In the genomic region with DNA sequence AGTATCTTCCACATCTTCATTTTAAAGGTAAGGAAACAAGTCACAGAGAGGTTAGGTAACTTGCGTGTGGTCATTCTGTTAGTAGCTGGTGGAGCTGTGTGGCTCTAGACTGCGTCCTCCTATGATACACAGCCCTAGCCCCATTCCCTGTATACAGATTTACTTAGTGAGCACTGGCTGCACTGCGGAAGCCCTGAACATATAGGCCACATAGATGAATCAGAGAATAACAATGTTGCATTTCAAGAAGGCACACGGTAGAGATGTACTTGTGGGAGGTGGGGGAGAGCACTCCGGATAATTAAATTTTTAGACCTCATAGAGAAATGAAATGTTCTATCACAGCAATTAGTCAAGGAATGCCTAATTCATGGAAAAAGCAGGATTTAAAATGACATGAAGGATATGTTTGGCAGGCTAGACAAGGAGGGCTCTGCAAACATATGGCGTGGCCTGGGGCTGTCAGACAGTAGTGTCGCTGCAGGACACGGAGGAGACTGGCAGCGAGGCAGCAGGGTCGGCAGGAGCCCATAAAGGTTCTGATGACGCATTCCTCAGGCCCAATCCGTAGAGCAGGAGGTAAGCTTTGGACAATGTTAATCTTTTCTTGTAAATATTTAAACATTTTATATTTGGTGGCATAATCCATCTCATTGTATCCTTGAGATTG, we compare ENCODE assay signal across 18 cellular contexts.
"Had no signal": no experiment of that assay in that cellular context is flagged by ENCODE, and none has a peak within 500 bp of the region (broad histone marks: within the 10 kb centered on the region; RNA-seq: fewer than 3 reads in every experiment).

No MANE protein-coding gene starts in this region.

- H3K27ac Mint-ChIP-seq: activated CD8-positive, alpha-beta memory T cell treated with anti-CD3 and anti-CD28 coated beads, Interleukin-2, amount 10 ng/mL, durations not matched to agents 7 days and 5 days; activated CD8-positive, alpha-beta T cell treated with anti-CD3 and anti-CD28 coated beads, Interleukin-2, amount 10 ng/mL, durations not matched to agents 7 days and 5 days; activated naive CD4-positive, alpha-beta T cell treated with anti-CD3 and anti-CD28 coated beads, Interleukin-2, amount 50 U/mL, for 24 hours; activated T-helper 2 cell treated with anti-CD3 and anti-CD28 coated beads, Interferon-gamma antibody, Interleukin-2, Interleukin-4, amounts not matched to agents 10 μg/mL and 5 μg/mL and 100 μg/mL, durations not matched to agents 14 hours and 24 hours and 36 hours; WTC11 had no signal

- H3K36me3 Mint-ChIP-seq: WTC11 had no signal

- H3K27me3 ChIP-seq: cardiac muscle cell, heart left ventricle, left lung, right atrium auricular region, transverse colon had no signal

- H3K4me3 Mint-ChIP-seq: activated CD8-positive, alpha-beta memory T cell treated with anti-CD3 and anti-CD28 coated beads, Interleukin-2, amount 10 ng/mL, durations not matched to agents 7 days and 5 days; activated CD8-positive, alpha-beta T cell treated with anti-CD3 and anti-CD28 coated beads, Interleukin-2, amount 10 ng/mL, durations not matched to agents 7 days and 5 days; activated naive CD4-positive, alpha-beta T cell treated with anti-CD3 and anti-CD28 coated beads, Interleukin-2, amount 50 U/mL, for 24 hours; neural crest cell; WTC11 had no signal

- H3K4me1 Mint-ChIP-seq: activated CD8-positive, alpha-beta memory T cell treated with anti-CD3 and anti-CD28 coated beads, Interleukin-2, amount 10 ng/mL, durations not matched to agents 7 days and 5 days; activated naive CD4-positive, alpha-beta T cell treated with anti-CD3 and anti-CD28 coated beads, Interleukin-2, amount 50 U/mL, for 24 hours had no signal

- H3K9me3 Mint-ChIP-seq: activated naive CD4-positive, alpha-beta T cell treated with anti-CD3 and anti-CD28 coated beads, Interleukin-2, amount 50 U/mL, for 24 hours; activated T-helper 2 cell treated with anti-CD3 and anti-CD28 coated beads, Interferon-gamma antibody, Interleukin-2, Interleukin-4, amounts not matched to agents 10 μg/mL and 5 μg/mL and 100 μg/mL, durations not matched to agents 14 hours and 24 hours and 36 hours; neural crest cell; WTC11 had no signal

- H3K9me3 ChIP-seq: heart left ventricle, left lung, lower lobe of right lung, right atrium auricular region, transverse colon had no signal

- H3K27ac ChIP-seq: cardiac muscle cell, heart left ventricle, lower lobe of right lung, right atrium auricular region, transverse colon had no signal

- H3K27me3 Mint-ChIP-seq: activated CD8-positive, alpha-beta memory T cell treated with anti-CD3 and anti-CD28 coated beads, Interleukin-2, amount 10 ng/mL, durations not matched to agents 7 days and 5 days; activated naive CD4-positive, alpha-beta T cell treated with anti-CD3 and anti-CD28 coated beads, Interleukin-2, amount 50 U/mL, for 24 hours had no signal

- H3K4me3 ChIP-seq: cardiac muscle cell, heart left ventricle, left lung, lower lobe of right lung, right atrium auricular region, transverse colon had no signal

- ATAC-seq: activated CD8-positive, alpha-beta memory T cell treated with anti-CD3 and anti-CD28 coated beads, Interleukin-2, amount 10 ng/mL, durations not matched to agents 7 days and 5 days; activated CD8-positive, alpha-beta T cell treated with anti-CD3 and anti-CD28 coated beads, Interleukin-2, amount 10 ng/mL, durations not matched to agents 7 days and 5 days; heart left ventricle had no signal

- H3K4me1 ChIP-seq: heart left ventricle, left lung, lower lobe of right lung, right atrium auricular region, transverse colon had no signal

- DNase-seq: activated CD8-positive, alpha-beta memory T cell treated with anti-CD3 and anti-CD28 coated beads, Interleukin-2, amount 10 ng/mL, durations not matched to agents 7 days and 5 days; activated CD8-positive, alpha-beta T cell treated with anti-CD3 and anti-CD28 coated beads, Interleukin-2, amount 10 ng/mL, durations not matched to agents 7 days and 5 days; activated T-cell treated with anti-CD3 and anti-CD28 coated beads, Interleukin-2, amount 50 U/mL, for 48 hours; foreskin fibroblast; heart left ventricle; stimulated activated CD4-positive, alpha-beta T cell treated with anti-CD3 and anti-CD28 coated beads, Interleukin-15, amount 100 ng/mL, for 24 hours; stimulated activated CD4-positive, alpha-beta T cell treated with anti-CD3 and anti-CD28 coated beads, Interleukin-2, amount 100 ng/mL, for 24 hours; stimulated activated naive CD4-positive, alpha-beta T cell treated with Interleukin-2 at 50 U/mL for 16 hours; T-helper 2 cell; transverse colon had no signal

- H3K36me3 ChIP-seq: cardiac muscle cell, lower lobe of right lung, right atrium auricular region, transverse colon had no signal
